In the genomic region with DNA sequence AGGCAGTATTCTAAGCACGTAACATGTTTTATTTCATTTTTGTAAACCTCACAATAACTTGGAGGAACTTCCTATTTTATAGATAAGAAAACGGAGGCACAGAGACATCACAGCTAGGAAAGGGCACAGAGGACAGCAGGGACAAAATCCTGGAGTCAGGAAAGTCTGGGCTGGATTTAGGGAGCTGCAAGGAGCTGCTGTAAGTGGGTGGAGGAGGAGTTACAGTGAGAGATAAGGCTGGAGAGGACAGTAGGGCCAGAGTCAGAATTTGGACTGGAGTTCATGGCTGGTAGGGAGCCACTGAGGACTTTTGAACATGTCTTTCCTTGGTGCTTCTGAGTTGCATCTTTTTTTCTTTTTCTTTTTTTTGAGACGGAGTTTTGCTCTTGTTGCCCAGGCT, we compare ENCODE assay signal across 17 cellular contexts. TPM values are rescaled to one million over a fixed set of nuclear protein-coding genes. Genes with fewer than 3 reads are reported as not detected.
DNase-seq lines count a peak whose midpoint lies in the region; ATAC-seq and TF ChIP-seq lines count a peak whose summit lies in the region.
"Had no signal": no experiment of that assay in that cellular context is flagged by ENCODE, and none has a peak within 500 bp of the region (broad histone marks: within the 10 kb centered on the region; RNA-seq: fewer than 3 reads in every experiment).

No MANE protein-coding gene starts in this region.

- peak overlapping the region; percentile 29 for H3K4me2 ChIP-seq in PC-9

- no peak overlapping the region for H2AFZ ChIP-seq in PC-9

- peaks cover 47% of the 10 kb centered on the region for H3K4me1 ChIP-seq in PC-9 (replicated peaks; ENCODE audit: insufficient read depth)
- peaks cover 25% of the 10 kb centered on the region for H3K4me1 ChIP-seq in lower lobe of right lung

- no peaks in the 10 kb centered on the region for H4K20me1 ChIP-seq in PC-9 (ENCODE audit: insufficient read depth)

- H3K4me3 ChIP-seq in PC-9, result no peak overlapping the region
- H3K4me3 ChIP-seq in lower lobe of right lung, result no peak overlapping the region
- H3K4me3 ChIP-seq: sigmoid colon had no signal

- H3K9me3 ChIP-seq in PC-9 (ENCODE audit: insufficient read depth, low read depth), result no peaks in the 10 kb centered on the region
- no peaks in the 10 kb centered on the region for H3K9me3 ChIP-seq in lower lobe of right lung
- H3K9me3 ChIP-seq: sigmoid colon had no signal

- TF ChIP-seq CTCF in C4-2B (conservative IDR thresholded peaks at IDR 0.05) (no peak), PC-9 (conservative IDR thresholded peaks at IDR 0.05) (no peak), lower lobe of right lung (IDR thresholded peaks at IDR 0.05) (no peak)

- no peaks in the 10 kb centered on the region for H3K9me2 ChIP-seq in PC-9 (ENCODE audit: insufficient read depth)

- H3F3A ChIP-seq in PC-9 (ENCODE audit: insufficient read depth, low read depth), result peaks cover 35% of the 10 kb centered on the region

- no peaks in the 10 kb centered on the region for H3K79me2 ChIP-seq in PC-9 (ENCODE audit: low read depth)

- POLR2A ChIA-PET in PC-9 (lab: Charles Lee; ENCODE audit: unreplicated experiment), result no interaction called here

- peak; percentile 67 for ATAC-seq in left ventricle myocardium superior
- ATAC-seq in lower lobe of right lung, result no peak

- CTCF ChIA-PET in PC-9 (lab: Charles Lee), result interaction anchor here (0.9 kb wide), 1 partner anchor 161 kb away, joined by 3 read pairs; no protein-coding TSS in a partner anchor

- peak overlapping the region; percentile 69 for H3K27ac ChIP-seq in C4-2B
- H3K27ac ChIP-seq in PC-9, result peak overlapping the region; percentile 79
- no peak overlapping the region for H3K27ac ChIP-seq in lower lobe of right lung

- DNase-seq in A172 (ENCODE audit: low spot score), result peak; percentile 72
- no peak for DNase-seq in PC-9
- no peak for DNase-seq in left ventricle myocardium superior
- no peak for DNase-seq in lower lobe of right lung
- DNase-seq in SK-N-DZ (ENCODE audit: low spot score), result no peak
- DNase-seq in kidney tubule cell (ENCODE audit: low spot score), result no peak
- no peak for DNase-seq in ecto neural progenitor cell (ENCODE audit: low spot score)
- DNase-seq: cerebellar nuclear complex; GF-D8; Karpas-422; kidney glomerular epithelial cell; NCI-H1436 treated with DMSO at 0.1 percent for 48 hours; NCI-H524; sigmoid colon; stimulated activated CD4-positive, alpha-beta T cell treated with anti-CD3 and anti-CD28 coated beads, Interleukin-4, amount 100 ng/mL, for 24 hours; stimulated activated naive CD4-positive, alpha-beta T cell had no signal

- intact Hi-C loops in PC-9 (cut with micrococcal nuclease; ENCODE audit: unreplicated experiment), result no loop called here
- intact Hi-C loops in left ventricle myocardium superior (cut with micrococcal nuclease), result no loop called here
- intact Hi-C loops in lower lobe of right lung (cut with DNase I), result no loop called here

- H3K27me3 ChIP-seq in PC-9 (ENCODE audit: insufficient read depth, low read depth) (no peaks in the 10 kb centered on the region), lower lobe of right lung (ENCODE audit: low read depth) (no peaks in the 10 kb centered on the region)
- H3K27me3 ChIP-seq: sigmoid colon had no signal

- H3K36me3 ChIP-seq in PC-9 (ENCODE audit: low read depth), result no peaks in the 10 kb centered on the region
- no peaks in the 10 kb centered on the region for H3K36me3 ChIP-seq in lower lobe of right lung
- H3K36me3 ChIP-seq: sigmoid colon had no signal

- BruUV-seq in PC-9 (replicated peaks; lab: Mats Ljungman, UMichigan), result no TSS peak

RNA-seq across cellular contexts. Expression of gene PTPRJ, which starts 32.2 kb away (rescaled TPM):
- total RNA-seq in A172 (2014; rRNA removed; shearing (Covaris generic)), result 15.2 and 15.8 TPM in 2 replicates
- total RNA-seq in PC-9 (2021) (43.3 and 43.7 TPM in 2 replicates), left ventricle myocardium superior (7.1 TPM), lower lobe of right lung (40.0 TPM)
- 0.14 and 0.30 TPM in 2 replicates for polyA plus RNA-seq in SK-N-DZ (2014; cell fraction: cytosol; rRNA removed)
- polyA plus RNA-seq in SK-N-DZ (2014; cell fraction: nucleus; rRNA removed), result 0.12 TPM in 1 of 2 replicates, not detected in the other
